In genomic region chr4:120893314-120893713, GRCh38 we compare ENCODE assay signal across 9 cellular contexts. TPM values are rescaled to one million over a fixed set of nuclear protein-coding genes. Genes with fewer than 3 reads are reported as not detected.
"Had no signal": no experiment of that assay in that cellular context is flagged by ENCODE, and none has a peak within 500 bp of the region (broad histone marks: within the 10 kb centered on the region; RNA-seq: fewer than 3 reads in every experiment).

No MANE protein-coding gene starts in this region.

- H2AFZ ChIP-seq: GM23248 had no signal

- ATAC-seq: HCT116 had no signal

- H3K27me3 Mint-ChIP-seq: IgD-negative memory B cell had no signal

- H3K4me1 ChIP-seq: HAP-1 had no signal

- H3K4me3 Mint-ChIP-seq: HFFc6, IgD-negative memory B cell had no signal

- DNase-seq: GM23248, GOT3, H7, HFFc6, KG1 had no signal

- H3K4me3 ChIP-seq: GM23248, HAP-1 had no signal

- H3K36me3 ChIP-seq: HAP-1 had no signal

- H3K9ac ChIP-seq: GM23248 had no signal

- H3K27ac ChIP-seq: GM23248, HL-60 had no signal

- H3K9me3 ChIP-seq: HAP-1 had no signal

- H3K27ac Mint-ChIP-seq: HFFc6, IgD-negative memory B cell had no signal

RNA-seq across cellular contexts. Expression of gene PRDM5, which starts 29.2 kb away (rescaled TPM):
- polyA plus RNA-seq: IgD-negative memory B cell had no signal
